Comparison of ENCODE assay signal across 34 cellular contexts in genomic region chr19:15517778-15518177, GRCh38. TPM values are rescaled to one million over a fixed set of nuclear protein-coding genes. Genes with fewer than 3 reads are reported as not detected.
"Had no signal": no experiment of that assay in that cellular context is flagged by ENCODE, and none has a peak within 500 bp of the region (broad histone marks: within the 10 kb centered on the region; RNA-seq: fewer than 3 reads in every experiment).

No MANE protein-coding gene starts in this region.

- H3K4me3 ChIP-seq: neural progenitor cell, ovary, psoas muscle, skin epidermis, smooth muscle cell, spleen, suprapubic skin, testis, tibial artery, transverse colon, upper lobe of right lung, uterus had no signal

- H3K9me3 ChIP-seq: ovary, psoas muscle, suprapubic skin, testis, upper lobe of right lung, uterus had no signal

- H3K79me2 ChIP-seq: parathyroid adenoma had no signal

- H3K4me1 ChIP-seq: neural progenitor cell, parathyroid adenoma, psoas muscle, testis, tibial artery, transverse colon, upper lobe of right lung, uterus had no signal

- DNase-seq: natural killer cell; occipital lobe; ovary; psoas muscle; right cardiac atrium; spleen; stimulated activated CD4-positive, alpha-beta T cell treated with anti-CD3 and anti-CD28 coated beads, Interleukin-12 subunit alpha, Interleukin-12 subunit beta, amount 100 ng/mL, for 4 hours; stimulated activated CD4-positive, alpha-beta T cell treated with anti-CD3 and anti-CD28 coated beads, Interleukin-1b, Interleukin-23, amount 100 ng/mL, for 48 hours; stimulated activated CD4-positive, alpha-beta T cell treated with anti-CD3 and anti-CD28 coated beads, Interleukin-4, amount 100 ng/mL, for 1 hour; stimulated activated CD4-positive, alpha-beta T cell treated with anti-CD3 and anti-CD28 coated beads, Interleukin-4, amount 100 ng/mL, for 4 hours; stimulated activated CD8-positive, alpha-beta memory T cell treated with anti-CD3 and anti-CD28 coated beads, Interleukin-4, amount 100 ng/mL, for 48 hours; stimulated activated naive CD4-positive, alpha-beta T cell; stimulated activated naive CD8-positive, alpha-beta T cell treated with anti-CD3 and anti-CD28 coated beads, Interleukin-15, amount 100 ng/mL, for 72 hours; stimulated activated naive CD8-positive, alpha-beta T cell treated with anti-CD3 and anti-CD28 coated beads, Interleukin-15, Interleukin-2, amounts not matched to agents 100 U/mL and 50 U/mL, for 24 hours; substantia nigra; testis; tibial artery; transverse colon; upper lobe of right lung; uterus had no signal

- H3K27me3 Mint-ChIP-seq: progenitor cell of endocrine pancreas, type B pancreatic cell had no signal

- ATAC-seq: natural killer cell; psoas muscle; right cardiac atrium; sciatic nerve; stimulated activated memory B cell treated with anti-CD40 and anti-IgM and Interleukin-4, amounts not matched to agents 10 μg/mL and 1 μg/mL and 100 μg/mL, for 72 hours; stimulated activated naive CD8-positive, alpha-beta T cell treated with anti-CD3 and anti-CD28 coated beads, Interleukin-15, amount 100 ng/mL, for 72 hours; stimulated activated naive CD8-positive, alpha-beta T cell treated with anti-CD3 and anti-CD28 coated beads, Interleukin-15, Interleukin-2, amounts not matched to agents 100 U/mL and 50 U/mL, for 24 hours; upper lobe of right lung had no signal

- H3K4me3 Mint-ChIP-seq: natural killer cell; nephron; neural progenitor cell; stimulated activated memory B cell treated with anti-CD40 and anti-IgM and Interleukin-4, amounts not matched to agents 10 μg/mL and 1 μg/mL and 100 μg/mL, for 72 hours; stimulated activated naive CD8-positive, alpha-beta T cell treated with anti-CD3 and anti-CD28 coated beads, Interleukin-15, amount 100 ng/mL, for 72 hours; type B pancreatic cell had no signal

- H3K9ac ChIP-seq: neural progenitor cell, parathyroid adenoma had no signal

- H3K9me3 Mint-ChIP-seq: natural killer cell had no signal

- H3K36me3 Mint-ChIP-seq: natural killer cell, neural progenitor cell, type B pancreatic cell had no signal

- H3K36me3 ChIP-seq: neural progenitor cell, ovary, spleen, suprapubic skin, tibial artery, transverse colon, upper lobe of right lung, uterus had no signal

- H3K4me1 Mint-ChIP-seq: nephron; neural progenitor cell; stimulated activated memory B cell treated with anti-CD40 and anti-IgM and Interleukin-4, amounts not matched to agents 10 μg/mL and 1 μg/mL and 100 μg/mL, for 72 hours had no signal

- H3K4me2 ChIP-seq: neural progenitor cell, smooth muscle cell had no signal

- H3K27me3 ChIP-seq: neural progenitor cell, ovary, testis, transverse colon, uterus had no signal

- H3K27ac Mint-ChIP-seq: nephron; neural progenitor cell; progenitor cell of endocrine pancreas; stimulated activated memory B cell treated with anti-CD40 and anti-IgM and Interleukin-4, amounts not matched to agents 10 μg/mL and 1 μg/mL and 100 μg/mL, for 72 hours; stimulated activated naive CD8-positive, alpha-beta T cell treated with anti-CD3 and anti-CD28 coated beads, Interleukin-15, amount 100 ng/mL, for 72 hours; type B pancreatic cell had no signal

- H2AFZ ChIP-seq: neural progenitor cell, parathyroid adenoma had no signal

- H3K27ac ChIP-seq: neural progenitor cell, ovary, parathyroid adenoma, psoas muscle, skin epidermis, spleen, suprapubic skin, testis, tibial artery, transverse colon, upper lobe of right lung, uterus had no signal

RNA-seq across cellular contexts. Expression of gene CYP4F22, which starts 9.5 kb away (rescaled TPM):
- total RNA-seq: occipital lobe, osteoblast, progenitor cell of endocrine pancreas, renal cortical epithelial cell, right cardiac atrium, sciatic nerve, smooth muscle cell, transverse colon, upper lobe of right lung, uterus had no signal
- polyA plus RNA-seq: neural cell, right cardiac atrium, smooth muscle cell had no signal

RNA-seq across cellular contexts. Expression of gene PGLYRP2, which starts 38.5 kb away (rescaled TPM):
- total RNA-seq: occipital lobe, osteoblast, progenitor cell of endocrine pancreas, psoas muscle, renal cortical epithelial cell, right cardiac atrium, sciatic nerve, smooth muscle cell, transverse colon, upper lobe of right lung, urinary bladder, uterus had no signal
- polyA plus RNA-seq: neural cell, ovary, psoas muscle, right cardiac atrium, smooth muscle cell had no signal

RNA-seq across cellular contexts. Expression of gene RASAL3, which starts 53.4 kb away (rescaled TPM):
- total RNA-seq: progenitor cell of endocrine pancreas, smooth muscle cell had no signal
